In genomic region chr1:29728703-29729102, GRCh38 we compare ENCODE assay signal across 6 cellular contexts.
"Had no signal": no experiment of that assay in that cellular context is flagged by ENCODE, and none has a peak within 500 bp of the region (broad histone marks: within the 10 kb centered on the region; RNA-seq: fewer than 3 reads in every experiment).

No MANE protein-coding gene starts in this region.

- FAIRE-seq: HTR-8/SVneo had no signal

- H3K9ac ChIP-seq: KMS-11 had no signal

- H3K27ac ChIP-seq: HL-60, KMS-11 had no signal

- DNase-seq: IMR-90, KBM-7, KG1 had no signal

- H3K4me2 ChIP-seq: KMS-11 had no signal
